11 cellular contexts compared by ENCODE assay signal in genomic region chr12:7639571-7640122, GRCh38. TPM values are rescaled to one million over a fixed set of nuclear protein-coding genes. Genes with fewer than 3 reads are reported as not detected.
DNase-seq lines count a peak whose midpoint lies in the region; ATAC-seq and TF ChIP-seq lines count a peak whose summit lies in the region.
"Not testable (repeated sequence)": the region's sequence is repeated elsewhere in the genome, so short reads cannot be mapped to it uniquely, and the experiment has no call there.
"Had no signal": no experiment of that assay in that cellular context is flagged by ENCODE, and none has a peak within 500 bp of the region (broad histone marks: within the 10 kb centered on the region; RNA-seq: fewer than 3 reads in every experiment).

No MANE protein-coding gene starts in this region.

- H3K27me3 ChIP-seq in CD8-positive, alpha-beta T cell (ENCODE audit: insufficient read depth, low read length); Peyer's patch; colonic mucosa; naive thymus-derived CD4-positive, alpha-beta T cell (ENCODE audit: control insufficient read depth in 2 of 2, insufficient read depth in 2 of 2, low read length in 2 of 2): not testable (repeated sequence)
- H3K27me3 ChIP-seq in left ventricle myocardium inferior (ENCODE audit: low read depth) = peaks cover 83% of the 10 kb centered on the region

- peak overlapping the region; percentile 84 for H3K4me3 Mint-ChIP-seq in CD8-positive, alpha-beta T cell
- peak overlapping the region; percentile 79 to 84 for H3K4me3 Mint-ChIP-seq in activated T-cell treated with anti-CD3 and anti-CD28 coated beads, Interleukin-2, amount 50 U/mL, for 72 hours
- peak overlapping the region; percentile 75 to 94 (median 91) for H3K4me3 Mint-ChIP-seq in naive thymus-derived CD4-positive, alpha-beta T cell
- peak overlapping the region; percentile 62 for H3K4me3 Mint-ChIP-seq in stimulated activated effector memory CD8-positive, alpha-beta T cell treated with anti-CD3 and anti-CD28 coated beads, Interleukin-12 subunit alpha, Interleukin-12 subunit beta, amount 100 ng/mL, for 72 hours

- not testable (repeated sequence) for H3K36me3 ChIP-seq in CD8-positive, alpha-beta T cell (ENCODE audit: insufficient read depth, low read length); Peyer's patch; colonic mucosa; left ventricle myocardium inferior; naive thymus-derived CD4-positive, alpha-beta T cell (ENCODE audit: control insufficient read depth in 2 of 3, insufficient read depth in 3 of 3, low read length in 3 of 3)

- H3K4me1 Mint-ChIP-seq in CD8-positive, alpha-beta T cell (ENCODE audit: low read depth) = peaks cover 38% of the 10 kb centered on the region
- H3K4me1 Mint-ChIP-seq in activated T-cell treated with anti-CD3 and anti-CD28 coated beads, Interleukin-2, amount 50 U/mL, for 72 hours (ENCODE audit: low read depth) = peaks cover 34% of the 10 kb centered on the region
- H3K4me1 Mint-ChIP-seq in naive thymus-derived CD4-positive, alpha-beta T cell = peaks cover 10 to 47% (median 40%) of the 10 kb centered on the region in 7 donors
- H3K4me1 Mint-ChIP-seq in stimulated activated effector memory CD8-positive, alpha-beta T cell treated with anti-CD3 and anti-CD28 coated beads, Interleukin-12 subunit alpha, Interleukin-12 subunit beta, amount 100 ng/mL, for 72 hours = peaks cover 18% of the 10 kb centered on the region

- peaks cover 32% of the 10 kb centered on the region for H3K4me1 ChIP-seq in CD8-positive, alpha-beta T cell (ENCODE audit: insufficient read depth, low read length)
- H3K4me1 ChIP-seq in Peyer's patch, colonic mucosa, left ventricle myocardium inferior: not testable (repeated sequence)
- H3K4me1 ChIP-seq in naive thymus-derived CD4-positive, alpha-beta T cell (ENCODE audit: control insufficient read depth in 2 of 2, insufficient read depth in 2 of 2, low read length in 2 of 2) = peaks cover 9 to 10% of the 10 kb centered on the region in 2 donors

- ATAC-seq in CD8-positive, alpha-beta T cell; naive thymus-derived CD4-positive, alpha-beta T cell; stimulated activated effector memory CD8-positive, alpha-beta T cell treated with anti-CD3 and anti-CD28 coated beads, Interleukin-12 subunit alpha, Interleukin-12 subunit beta, amount 100 ng/mL, for 72 hours: not testable (repeated sequence)
- ATAC-seq in activated T-cell treated with anti-CD3 and anti-CD28 coated beads, Interleukin-2, amount 50 U/mL, for 72 hours (replicated peaks in 1 of 2) = peak in 1 of 2 donors; percentile 6

- not testable (repeated sequence) for H3K27me3 Mint-ChIP-seq in CD8-positive, alpha-beta T cell (ENCODE audit: low read depth); activated T-cell treated with anti-CD3 and anti-CD28 coated beads, Interleukin-2, amount 50 U/mL, for 72 hours (ENCODE audit: low read depth)
- H3K27me3 Mint-ChIP-seq in naive thymus-derived CD4-positive, alpha-beta T cell = peaks cover 0 to 17% (median 5%) of the 10 kb centered on the region in 5 donors

- not testable (repeated sequence) for TF ChIP-seq CTCF in CD8-positive, alpha-beta T cell (IDR thresholded peaks at IDR 0.05); Peyer's patch (IDR thresholded peaks at IDR 0.05); colonic mucosa (IDR thresholded peaks at IDR 0.05); left ventricle myocardium inferior (IDR thresholded peaks at IDR 0.05; ENCODE audit: borderline replicate concordance)

- not testable (repeated sequence) for H3K9me3 ChIP-seq in CD8-positive, alpha-beta T cell (ENCODE audit: low read length); Peyer's patch; colonic mucosa; left ventricle myocardium inferior (replicated peaks); naive thymus-derived CD4-positive, alpha-beta T cell (ENCODE audit: control insufficient read depth in 2 of 3, low read length in 3 of 3)

- intact Hi-C loops in CD8-positive, alpha-beta T cell (cut with DNase I, micrococcal nuclease) = loop anchor here in 1 of 2 experiments (2.0 to 5.0 kb wide), 2 partner anchors 179 to 767 kb away; partner anchors contain the start of gene SPSB2
- intact Hi-C loops in colonic mucosa (cut with DNase I) = loop anchor here (2.0 to 5.0 kb wide), 3 partner anchors 168 to 497 kb away; no protein-coding TSS in a partner anchor
- intact Hi-C loops in left ventricle myocardium inferior (cut with micrococcal nuclease) = loop anchor here (5.0 to 10.0 kb wide), 2 partner anchors 175 to 417 kb away; no protein-coding TSS in a partner anchor
- intact Hi-C loops in naive thymus-derived CD4-positive, alpha-beta T cell (cut with micrococcal nuclease) = loop anchor here (1.0 to 10.0 kb wide), 8 partner anchors 167 to 604 kb away; partner anchors contain the start of genes CLSTN3 (in 1 of the 2), NECAP1 (in 1 of the 2) and PEX5 (in 1 of the 2)

- H3K27ac Mint-ChIP-seq in CD8-positive, alpha-beta T cell = peak overlapping the region; percentile 73
- not testable (repeated sequence) for H3K27ac Mint-ChIP-seq in activated T-cell treated with anti-CD3 and anti-CD28 coated beads, Interleukin-2, amount 50 U/mL, for 72 hours
- peak overlapping the region; percentile 43 to 96 (median 93) for H3K27ac Mint-ChIP-seq in naive thymus-derived CD4-positive, alpha-beta T cell
- peak overlapping the region; percentile 32 for H3K27ac Mint-ChIP-seq in stimulated activated effector memory CD8-positive, alpha-beta T cell treated with anti-CD3 and anti-CD28 coated beads, Interleukin-12 subunit alpha, Interleukin-12 subunit beta, amount 100 ng/mL, for 72 hours

- H3K9me3 Mint-ChIP-seq in CD8-positive, alpha-beta T cell; activated T-cell treated with anti-CD3 and anti-CD28 coated beads, Interleukin-2, amount 50 U/mL, for 72 hours; naive thymus-derived CD4-positive, alpha-beta T cell; stimulated activated effector memory CD8-positive, alpha-beta T cell treated with anti-CD3 and anti-CD28 coated beads, Interleukin-12 subunit alpha, Interleukin-12 subunit beta, amount 100 ng/mL, for 72 hours: not testable (repeated sequence)

- not testable (repeated sequence) for DNase-seq in CD8-positive, alpha-beta T cell; Peyer's patch; colonic mucosa; left ventricle myocardium inferior
- peak in 1 of 2 donors; percentile 19 for DNase-seq in activated T-cell treated with anti-CD3 and anti-CD28 coated beads, Interleukin-2, amount 50 U/mL, for 72 hours
- peak in 2 of 9 donors; percentile 2 to 47 for DNase-seq in naive thymus-derived CD4-positive, alpha-beta T cell
- peak in 1 of 2 donors; percentile 62 for DNase-seq in stimulated activated effector memory CD8-positive, alpha-beta T cell treated with anti-CD3 and anti-CD28 coated beads, Interleukin-12 subunit alpha, Interleukin-12 subunit beta, amount 100 ng/mL, for 72 hours (ENCODE audit: low spot score in 2 of 2)

- not testable (repeated sequence) for H3K9ac ChIP-seq in colonic mucosa (ENCODE audit: low read depth in 2 of 2, low read length in 2 of 2)

- H3K4me3 ChIP-seq in CD8-positive, alpha-beta T cell (ENCODE audit: low read depth, low read length) = peak overlapping the region; percentile 48
- H3K4me3 ChIP-seq in Peyer's patch (peak overlapping the region; percentile 12 to 44 (median 24)), colonic mucosa (peak overlapping the region; percentile 9), left ventricle myocardium inferior (peak overlapping the region; percentile 59)
- H3K4me3 ChIP-seq in naive thymus-derived CD4-positive, alpha-beta T cell (ENCODE audit: low read length) = peak overlapping the region; percentile 34

- not testable (repeated sequence) for TF ChIP-seq POLR2A in Peyer's patch (IDR thresholded peaks at IDR 0.05)

- POLR2A ChIA-PET in CD8-positive, alpha-beta T cell (lab: Charles Lee) = interaction anchor here (1.2 to 1.7 kb wide), 2 partner anchors 8 to 450 kb away, joined by 3 to 7 read pairs; partner anchors contain the start of gene PEX5
- POLR2A ChIA-PET in naive thymus-derived CD4-positive, alpha-beta T cell (lab: Charles Lee) = interaction anchor here (1.2 to 1.6 kb wide), 5 partner anchors 392 to 773 kb away, joined by 3 to 5 read pairs (median 3); partner anchors contain the start of genes C12orf57 and RNU7-1

- H3K27ac ChIP-seq in CD8-positive, alpha-beta T cell (ENCODE audit: low read depth, low read length) = peak overlapping the region; percentile 32
- H3K27ac ChIP-seq in Peyer's patch = peak overlapping the region; percentile 6 to 46 (median 20)
- H3K27ac ChIP-seq in colonic mucosa; left ventricle myocardium inferior (replicated peaks): not testable (repeated sequence)
- peak overlapping the region; percentile 37 for H3K27ac ChIP-seq in naive thymus-derived CD4-positive, alpha-beta T cell (ENCODE audit: low read depth, low read length)

- H3K36me3 Mint-ChIP-seq in CD8-positive, alpha-beta T cell; activated T-cell treated with anti-CD3 and anti-CD28 coated beads, Interleukin-2, amount 50 U/mL, for 72 hours (ENCODE audit: insufficient read depth in 2 of 2); stimulated activated effector memory CD8-positive, alpha-beta T cell treated with anti-CD3 and anti-CD28 coated beads, Interleukin-12 subunit alpha, Interleukin-12 subunit beta, amount 100 ng/mL, for 72 hours: not testable (repeated sequence)
- peaks cover 0 to 11% (median 4%) of the 10 kb centered on the region in 5 donors for H3K36me3 Mint-ChIP-seq in naive thymus-derived CD4-positive, alpha-beta T cell

- CTCF ChIA-PET in CD8-positive, alpha-beta T cell (lab: Charles Lee) = interaction anchor here (0.8 to 7.5 kb wide), 6 partner anchors 20 to 451 kb away, joined by 3 to 67 read pairs (median 5); partner anchors contain the start of gene PEX5
- CTCF ChIA-PET in naive thymus-derived CD4-positive, alpha-beta T cell (lab: Charles Lee) = interaction anchor here (0.7 to 1.8 kb wide), 5 partner anchors 13 to 863 kb away, joined by 3 to 8 read pairs (median 4); no protein-coding TSS in a partner anchor

RNA-seq across cellular contexts. Expression of gene APOBEC1, which starts 26.1 kb away (rescaled TPM):
- total RNA-seq in CD8-positive, alpha-beta T cell = not detected
- 100 to 1,000 TPM in 1 of 4 donors, 10 to 100 TPM in 2, not detected in 1; 52.6 to 103 (median 89.3) TPM for total RNA-seq in Peyer's patch
- total RNA-seq in activated T-cell treated with anti-CD3 and anti-CD28 coated beads, Interleukin-2, amount 50 U/mL, for 72 hours = not detected
- 10 to 100 TPM in 1 of 2 donors, 1 to 10 TPM in 1; 3.9 to 14.7 TPM for total RNA-seq in colonic mucosa
- total RNA-seq in left ventricle myocardium inferior = not detected
- total RNA-seq in naive thymus-derived CD4-positive, alpha-beta T cell = not detected
- polyA plus RNA-seq in naive thymus-derived CD4-positive, alpha-beta T cell = not detected
- total RNA-seq: adrenal gland, cerebellum, prostate gland, uterus had no signal
- polyA plus RNA-seq: adrenal gland had no signal

RNA-seq across cellular contexts. Expression of gene GDF3, which starts 55.9 kb away (rescaled TPM):
- total RNA-seq in CD8-positive, alpha-beta T cell = not detected
- total RNA-seq in Peyer's patch (not detected), colonic mucosa (not detected), left ventricle myocardium inferior (0.19 TPM)
- not detected for total RNA-seq in activated T-cell treated with anti-CD3 and anti-CD28 coated beads, Interleukin-2, amount 50 U/mL, for 72 hours
- not detected for total RNA-seq in naive thymus-derived CD4-positive, alpha-beta T cell
- not detected for polyA plus RNA-seq in naive thymus-derived CD4-positive, alpha-beta T cell
- total RNA-seq: cerebellum, prostate gland, uterus had no signal

Comparison
In these comparisons a context has a peak if more than half of its experiments do, and no peak if none do; other contexts are left out.
1. H3K4me3 ChIP-seq: peak in every context shown above with its lines; median percentile 59 in left ventricle myocardium inferior; 48 in CD8-positive, alpha-beta T cell; 34 in naive thymus-derived CD4-positive, alpha-beta T cell; 24 in Peyer's patch; 9 in colonic mucosa.